ENCODE assay signal across 28 cellular contexts in the genomic region with DNA sequence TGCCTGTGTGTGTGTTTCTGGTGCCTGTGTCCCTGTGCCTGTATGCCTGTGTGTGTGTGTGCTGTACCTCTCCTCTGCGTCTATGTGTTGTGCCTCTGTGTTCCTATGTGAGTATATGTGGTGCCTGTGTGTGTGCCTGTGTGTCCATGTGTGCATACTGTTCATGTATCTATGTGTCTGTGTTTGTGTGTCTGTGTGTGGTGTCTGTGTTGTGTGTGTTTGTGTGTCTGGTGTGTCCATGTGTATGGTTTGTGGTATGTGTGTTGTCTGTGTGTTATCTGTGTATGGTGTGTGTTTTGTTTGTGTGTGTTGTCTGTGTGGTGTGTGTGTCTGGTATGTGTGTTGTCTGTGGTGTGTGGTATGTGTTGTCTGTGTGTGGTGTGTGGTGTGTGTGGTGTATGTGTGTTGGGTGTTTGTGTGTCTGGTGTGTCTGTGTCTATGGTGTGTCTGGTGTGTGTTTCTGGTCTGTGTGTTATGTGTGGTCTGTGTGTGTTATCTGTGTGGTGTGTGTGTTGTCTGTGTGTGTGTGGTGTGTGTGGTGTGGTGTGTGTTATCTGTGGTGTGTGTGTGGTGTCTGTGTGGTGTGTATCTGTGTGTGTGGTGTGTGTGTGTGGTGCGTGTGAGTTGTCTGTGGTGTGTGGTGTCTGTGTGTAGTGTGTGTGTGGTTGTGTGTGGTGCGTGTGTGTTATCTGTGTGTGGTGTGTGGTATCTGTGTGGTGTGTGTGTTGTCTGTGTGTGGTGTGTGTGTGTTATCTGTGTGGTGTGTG. TPM values are rescaled to one million over a fixed set of nuclear protein-coding genes. Genes with fewer than 3 reads are reported as not detected.
A peak's percentile ranks its signal among the peaks of the same experiment; 100 is the strongest.
DNase-seq lines count a peak whose midpoint lies in the region; ATAC-seq, FAIRE-seq and TF ChIP-seq lines count a peak whose summit lies in the region.
"Had no signal": no experiment of that assay in that cellular context is flagged by ENCODE, and none has a peak within 500 bp of the region (broad histone marks: within the 10 kb centered on the region; RNA-seq: fewer than 3 reads in every experiment).

No MANE protein-coding gene starts in this region.

- FAIRE-seq in GM12892 (lab: Jason Lieb, UNC) (peak; percentile 92), GM12878 (lab: Jason Lieb, UNC) (peak; percentile 74)

- no TSS peak for BruUV-seq in GM12878 (replicated peaks; lab: Mats Ljungman, UMichigan)

- ATAC-seq in GM12878: no peak
- ATAC-seq: activated CD4-positive, alpha-beta T cell treated with anti-CD3 and anti-CD28 coated beads for 36 hours; activated naive CD8-positive, alpha-beta T cell treated with anti-CD3 and anti-CD28 coated beads, Interleukin-2, amount 50 U/mL, for 24 hours; lower lobe of right lung; natural killer cell treated with Interleukin-12 subunit alpha and Interleukin-12 subunit beta and Interleukin-15 and Interleukin-18, amount 100 ng/mL, for 72 hours; T-helper 17 cell had no signal

- H3K36me3 ChIP-seq in GM12878 (ENCODE audit: control insufficient read depth in 2 of 2, insufficient read depth in 2 of 2, low read length in 1 of 2): peaks cover 12 to 17% of the 10 kb centered on the region in 2 experiments; a peak in 3 of 4 replicates
- H3K36me3 ChIP-seq: ovary had no signal

- H3K4me3 ChIP-seq in GM12878: no peak overlapping the region
- H3K4me3 ChIP-seq: lower lobe of right lung, ovary, smooth muscle cell had no signal

- POLR2A ChIA-PET in GM12878 (lab: Charles Lee): no interaction called here

- no peak for TF ChIP-seq RAD21 in GM12878 (IDR thresholded peaks at IDR 0.05; ENCODE audit: insufficient read depth, low read depth, low read length)

- in situ Hi-C loops in GM12878 (cut with MboI): no loop called here

- TF ChIP-seq POLR2A in GM12892 (IDR thresholded peaks at IDR 0.05; ENCODE audit: low read depth, low read length) (no peak), GM12878 (IDR thresholded peaks at IDR 0.05; ENCODE audit: low read depth, low read length) (no peak)

- TF ChIP-seq EP300 in GM12878 (IDR thresholded peaks at IDR 0.05; ENCODE audit: borderline replicate concordance in 1 of 2, control insufficient read depth in 1 of 2, low read depth in 2 of 2, low read length in 2 of 2): no peak

- no peaks in the 10 kb centered on the region for H3K9me3 ChIP-seq in GM12878 (replicated peaks; ENCODE audit: control insufficient read depth, insufficient read depth, low read length)
- H3K9me3 ChIP-seq: lower lobe of right lung, ovary, SK-N-SH had no signal

- H3K4me1 ChIP-seq in GM12878 (ENCODE audit: control insufficient read depth, insufficient read depth, low read length): no peaks in the 10 kb centered on the region
- H3K4me1 ChIP-seq: lower lobe of right lung had no signal

- no peak for TF ChIP-seq CTCF in GM12878 (IDR thresholded peaks at IDR 0.05 in 2 of 3, conservative IDR thresholded peaks at IDR 0.05 in 1 of 3; ENCODE audit: control insufficient read depth in 2 of 3, extremely low read depth in 1 of 3, insufficient read depth in 1 of 3, low read depth in 3 of 3, low read length in 3 of 3)

- WGBS in GM12878 (ENCODE audit: insufficient coverage, insufficient replicate concordance, low lambda C conversion rate, missing lambda C conversion rate): 92% methylated on average over 2 of the region's 3 CpGs

- intact Hi-C loops in GM12878 (cut with micrococcal nuclease; ENCODE audit: unreplicated experiment): no loop called here

- no peak overlapping the region for H3K9ac ChIP-seq in GM12878 (ENCODE audit: control insufficient read depth, insufficient read depth, low read length)
- H3K9ac ChIP-seq: SK-N-SH had no signal

- no peaks in the 10 kb centered on the region for H3K27me3 ChIP-seq in GM12878 (replicated peaks in 1 of 2; ENCODE audit: control insufficient read depth in 2 of 2, insufficient read depth in 2 of 2, low read length in 1 of 2)
- H3K27me3 ChIP-seq: ovary had no signal

- no peaks in the 10 kb centered on the region for H4K20me1 ChIP-seq in GM12878 (ENCODE audit: control insufficient read depth, insufficient read depth)

- H3K79me2 ChIP-seq in GM12878 (ENCODE audit: control insufficient read depth, insufficient read depth, low read length): no peaks in the 10 kb centered on the region

- no peak overlapping the region for H3K27ac ChIP-seq in GM12878 (ENCODE audit: control insufficient read depth, insufficient read depth)
- H3K27ac ChIP-seq: epithelial cell of prostate, lower lobe of right lung, ovary had no signal

- RAD21 ChIA-PET in GM12878 (lab: Charles Lee; ENCODE audit: unreplicated experiment): no interaction called here

- SMC1A ChIA-PET in GM12878 (lab: Charles Lee; ENCODE audit: uncharacterized antibody, unreplicated experiment): no interaction called here

- CTCF ChIA-PET in GM12878 (lab: Yijun Ruan, JAX): no interaction called here

- H2AFZ ChIP-seq in GM12878 (ENCODE audit: control insufficient read depth, low read depth, low read length): no peak overlapping the region

- H3K4me2 ChIP-seq in GM12878 (ENCODE audit: control insufficient read depth, insufficient read depth): no peak overlapping the region
- H3K4me2 ChIP-seq: SK-N-SH, smooth muscle cell had no signal

- DNase-seq in GM12892 (ENCODE audit: insufficient read length) (no peak), GM12878 (ENCODE audit: low read depth, low spot score) (no peak), SK-N-DZ (ENCODE audit: low spot score) (no peak)
- no peak for DNase-seq in stimulated activated naive CD4-positive, alpha-beta T cell (lab: John Stamatoyannopoulos, UW)
- DNase-seq: activated CD4-positive, alpha-beta T cell treated with anti-CD3 and anti-CD28 coated beads for 36 hours; activated gamma-delta T cell; activated naive CD8-positive, alpha-beta T cell treated with anti-CD3 and anti-CD28 coated beads, Interleukin-2, amount 50 U/mL, for 24 hours; HFFc6; lower lobe of right lung; NCI-H1105; NCI-H2029; NCI-H226; NCI-H748 treated with DMSO at 0.1 percent for 48 hours; ovary; retina; RPMI8226; SK-N-SH; stimulated activated CD4-positive, alpha-beta T cell treated with anti-CD3 and anti-CD28 coated beads, Interleukin-2, amount 100 ng/mL, for 24 hours; substantia nigra; T-helper 17 cell had no signal

RNA-seq across cellular contexts. Expression of a gene that starts 20.4 kb away (rescaled TPM):
- polyA plus RNA-seq in GM12892 (2012; ENCODE audit: missing spikeins): 15.9 TPM
- total RNA-seq in GM12878 (2013; cell fraction: nucleolus; rRNA removed): 21.3 and 24.7 TPM in 2 replicates
- total RNA-seq in GM12878 (2014; rRNA removed) (33.7 and 36.5 TPM in 2 replicates), GM12878 (2014; rRNA removed; fragmentation: Illumina TruSeq; extraction: Trizol) (19.0 and 20.5 TPM in 2 replicates), GM12878 (2021) (56.8 and 56.9 TPM in 2 replicates)
- polyA plus RNA-seq in GM12878 (2011; ENCODE audit: low read depth): 8.1 TPM
- polyA plus RNA-seq in GM12878 (2011; rRNA removed) (9.8 and 19.5 TPM in 2 replicates), GM12878 (2014; fragmentation: Illumina TruSeq; extraction: Trizol) (8.2 and 16.9 TPM in 2 replicates), GM12878 (2014; fragmentation: Nextera tagmentation; extraction: Ambion mirVana) (under 1 TPM; 0.16 to 0.60 TPM), GM12878 (2014; rRNA removed) (40.2 and 52.5 TPM in 2 replicates), GM12878 (2016; fragmentation: Nextera tagmentation; extraction: Ambion mirVana) (10 to 100 TPM; 30.0 to 39.3 TPM)
- 18.4 and 22.7 TPM in 2 replicates for polyA plus RNA-seq in GM12878 (2011; cell fraction: cytosol; rRNA removed)
- 32.9 and 51.3 TPM in 2 replicates for polyA plus RNA-seq in GM12878 (2011; cell fraction: nucleus; rRNA removed)
- polyA plus RNA-seq in GM12878 (2012): 28.7 and 30.2 TPM in 2 replicates
- 7.6 and 11.9 TPM in 2 replicates for polyA minus RNA-seq in GM12878 (2011; rRNA and poly(A)+ RNA removed)
- polyA minus RNA-seq in GM12878 (2011; cell fraction: cytosol; rRNA and poly(A)+ RNA removed): 10.6 and 12.3 TPM in 2 replicates
- 4.7 and 9.2 TPM in 2 replicates for polyA minus RNA-seq in GM12878 (2011; cell fraction: nucleus; rRNA and poly(A)+ RNA removed)
- 65.8 and 106 TPM in 2 replicates for polyA plus RNA-seq in SK-N-DZ (2014; cell fraction: cytosol; rRNA removed)
- polyA plus RNA-seq in SK-N-DZ (2014; cell fraction: nucleus; rRNA removed): 127 and 128 TPM in 2 replicates

RNA-seq across cellular contexts. Expression of a gene that starts 25.8 kb away (rescaled TPM):
- 0.51 TPM for polyA plus RNA-seq in GM12892 (2012; ENCODE audit: missing spikeins)
- total RNA-seq in GM12878 (2013; cell fraction: nucleolus; rRNA removed): 0.07 and 0.15 TPM in 2 replicates
- total RNA-seq in GM12878 (2014; rRNA removed) (0.05 and 0.06 TPM in 2 replicates), GM12878 (2014; rRNA removed; fragmentation: Illumina TruSeq; extraction: Trizol) (0.04 and 0.05 TPM in 2 replicates), GM12878 (2021) (0.08 and 0.10 TPM in 2 replicates)
- polyA plus RNA-seq in GM12878 (2011; ENCODE audit: low read depth): 0.18 TPM
- polyA plus RNA-seq in GM12878 (2011; rRNA removed) (0.01 TPM in 2 replicates), GM12878 (2014; fragmentation: Illumina TruSeq; extraction: Trizol) (0.01 and 0.08 TPM in 2 replicates), GM12878 (2014; fragmentation: Nextera tagmentation; extraction: Ambion mirVana) (not detected), GM12878 (2014; rRNA removed) (0.04 and 0.14 TPM in 2 replicates), GM12878 (2016; fragmentation: Nextera tagmentation; extraction: Ambion mirVana) (under 1 TPM; 0.09 to 0.11 TPM)
- polyA plus RNA-seq in GM12878 (2011; cell fraction: cytosol; rRNA removed): 0.03 and 0.07 TPM in 2 replicates
- polyA plus RNA-seq in GM12878 (2011; cell fraction: nucleus; rRNA removed): 0.19 and 0.25 TPM in 2 replicates
- 0.48 and 0.69 TPM in 2 replicates for polyA plus RNA-seq in GM12878 (2012)
- not detected in 2 replicates for polyA minus RNA-seq in GM12878 (2011; rRNA and poly(A)+ RNA removed)
- not detected in 2 replicates for polyA minus RNA-seq in GM12878 (2011; cell fraction: cytosol; rRNA and poly(A)+ RNA removed)
- polyA minus RNA-seq in GM12878 (2011; cell fraction: nucleus; rRNA and poly(A)+ RNA removed): 0.10 TPM in 1 of 2 replicates, not detected in the other
- 0.01 and 0.07 TPM in 2 replicates for polyA plus RNA-seq in SK-N-DZ (2014; cell fraction: cytosol; rRNA removed)
- polyA plus RNA-seq in SK-N-DZ (2014; cell fraction: nucleus; rRNA removed): 0.08 and 0.15 TPM in 2 replicates
- total RNA-seq: activated CD4-positive, alpha-beta T cell treated with anti-CD3 and anti-CD28 coated beads for 36 hours; CD4-positive, alpha-beta T cell; HFFc6; natural killer cell treated with Interleukin-12 subunit alpha and Interleukin-12 subunit beta and Interleukin-15 and Interleukin-18, amount 100 ng/mL, for 72 hours; smooth muscle cell; T-helper 17 cell had no signal

RNA-seq across cellular contexts. Expression of a gene that starts 34.9 kb away (rescaled TPM):
- polyA plus RNA-seq in GM12892 (2012; ENCODE audit: missing spikeins): 16.7 TPM
- total RNA-seq in GM12878 (2013; cell fraction: nucleolus; rRNA removed): 19.1 TPM in 2 replicates
- total RNA-seq in GM12878 (2014; rRNA removed) (20.5 and 34.8 TPM in 2 replicates), GM12878 (2014; rRNA removed; fragmentation: Illumina TruSeq; extraction: Trizol) (13.1 and 17.3 TPM in 2 replicates), GM12878 (2021) (49.1 and 50.8 TPM in 2 replicates)
- polyA plus RNA-seq in GM12878 (2011; ENCODE audit: low read depth): 19.4 TPM
- polyA plus RNA-seq in GM12878 (2011; rRNA removed) (15.2 and 29.5 TPM in 2 replicates), GM12878 (2014; fragmentation: Illumina TruSeq; extraction: Trizol) (2.1 and 7.0 TPM in 2 replicates), GM12878 (2014; fragmentation: Nextera tagmentation; extraction: Ambion mirVana) (1 to 10 TPM in 1 of 2 experiments, under 1 TPM in 1; 0.47 to 2.1 TPM), GM12878 (2014; rRNA removed) (38.7 and 49.7 TPM in 2 replicates), GM12878 (2016; fragmentation: Nextera tagmentation; extraction: Ambion mirVana) (1 to 10 TPM; 6.6 to 8.6 TPM)
- 45.4 and 63.7 TPM in 2 replicates for polyA plus RNA-seq in GM12878 (2011; cell fraction: cytosol; rRNA removed)
- 53.6 and 53.9 TPM in 2 replicates for polyA plus RNA-seq in GM12878 (2011; cell fraction: nucleus; rRNA removed)
- 47.6 and 50.6 TPM in 2 replicates for polyA plus RNA-seq in GM12878 (2012)
- polyA minus RNA-seq in GM12878 (2011; rRNA and poly(A)+ RNA removed): 17.4 and 37.1 TPM in 2 replicates
- 17.5 and 19.0 TPM in 2 replicates for polyA minus RNA-seq in GM12878 (2011; cell fraction: cytosol; rRNA and poly(A)+ RNA removed)
- polyA minus RNA-seq in GM12878 (2011; cell fraction: nucleus; rRNA and poly(A)+ RNA removed): 7.5 and 9.8 TPM in 2 replicates
- 45.3 and 50.1 TPM in 2 replicates for polyA plus RNA-seq in SK-N-DZ (2014; cell fraction: cytosol; rRNA removed)
- polyA plus RNA-seq in SK-N-DZ (2014; cell fraction: nucleus; rRNA removed): 41.8 and 100 TPM in 2 replicates

RNA-seq across cellular contexts. Expression of a gene that starts 42.5 kb away (rescaled TPM):
- polyA plus RNA-seq in GM12892 (2012; ENCODE audit: missing spikeins): 0.32 TPM
- total RNA-seq in GM12878 (2013; cell fraction: nucleolus; rRNA removed): 0.39 and 0.79 TPM in 2 replicates
- total RNA-seq in GM12878 (2014; rRNA removed) (not detected in 2 replicates), GM12878 (2014; rRNA removed; fragmentation: Illumina TruSeq; extraction: Trizol) (not detected in 2 replicates), GM12878 (2021) (0.11 and 0.15 TPM in 2 replicates)
- not detected for polyA plus RNA-seq in GM12878 (2011; ENCODE audit: low read depth)
- polyA plus RNA-seq in GM12878 (2011; rRNA removed) (0.20 and 0.33 TPM in 2 replicates), GM12878 (2014; fragmentation: Illumina TruSeq; extraction: Trizol) (not detected in 2 replicates), GM12878 (2014; fragmentation: Nextera tagmentation; extraction: Ambion mirVana) (not detected), GM12878 (2014; rRNA removed) (not detected in 2 replicates), GM12878 (2016; fragmentation: Nextera tagmentation; extraction: Ambion mirVana) (not detected)
- polyA plus RNA-seq in GM12878 (2011; cell fraction: cytosol; rRNA removed): 0.21 and 0.28 TPM in 2 replicates
- polyA plus RNA-seq in GM12878 (2011; cell fraction: nucleus; rRNA removed): 0.58 and 0.69 TPM in 2 replicates
- polyA plus RNA-seq in GM12878 (2012): 0.14 and 0.26 TPM in 2 replicates
- 0.36 TPM in 1 of 2 replicates, not detected in the other for polyA minus RNA-seq in GM12878 (2011; rRNA and poly(A)+ RNA removed)
- not detected in 2 replicates for polyA minus RNA-seq in GM12878 (2011; cell fraction: cytosol; rRNA and poly(A)+ RNA removed)
- 0.36 TPM in 1 of 2 replicates, not detected in the other for polyA minus RNA-seq in GM12878 (2011; cell fraction: nucleus; rRNA and poly(A)+ RNA removed)
- polyA plus RNA-seq in SK-N-DZ (2014; cell fraction: cytosol; rRNA removed): 0.60 and 0.77 TPM in 2 replicates
- polyA plus RNA-seq in SK-N-DZ (2014; cell fraction: nucleus; rRNA removed): 2.4 and 3.9 TPM in 2 replicates
- total RNA-seq: A172; activated CD4-positive, alpha-beta T cell treated with anti-CD3 and anti-CD28 coated beads for 36 hours; chondrocyte; HFFc6; kidney epithelial cell; M059J; natural killer cell treated with Interleukin-12 subunit alpha and Interleukin-12 subunit beta and Interleukin-15 and Interleukin-18, amount 100 ng/mL, for 72 hours; smooth muscle cell; T-helper 17 cell had no signal
- polyA plus RNA-seq: smooth muscle cell had no signal

RNA-seq across cellular contexts. Expression of a gene that starts 47.3 kb away (rescaled TPM):
- polyA plus RNA-seq in GM12892 (2012; ENCODE audit: missing spikeins): 2.8 TPM
- total RNA-seq in GM12878 (2013; cell fraction: nucleolus; rRNA removed): 0.69 and 1.4 TPM in 2 replicates
- total RNA-seq in GM12878 (2014; rRNA removed): 0.44 and 0.62 TPM in 2 replicates
- total RNA-seq in GM12878 (2014; rRNA removed; fragmentation: Illumina TruSeq; extraction: Trizol): 0.51 and 0.63 TPM in 2 replicates
- total RNA-seq in GM12878 (2021): 1.1 and 1.2 TPM in 2 replicates
- polyA plus RNA-seq in GM12878 (2011; ENCODE audit: low read depth): 0.31 TPM
- polyA plus RNA-seq in GM12878 (2011; rRNA removed): 2.5 and 4.7 TPM in 2 replicates
- 6.4 and 7.8 TPM in 2 replicates for polyA plus RNA-seq in GM12878 (2011; cell fraction: cytosol; rRNA removed)
- 1.4 and 1.6 TPM in 2 replicates for polyA plus RNA-seq in GM12878 (2011; cell fraction: nucleus; rRNA removed)
- 0.89 and 0.93 TPM in 2 replicates for polyA plus RNA-seq in GM12878 (2012)
- 0.13 and 0.53 TPM in 2 replicates for polyA plus RNA-seq in GM12878 (2014; fragmentation: Illumina TruSeq; extraction: Trizol)
- polyA plus RNA-seq in GM12878 (2014; fragmentation: Nextera tagmentation; extraction: Ambion mirVana): under 1 TPM; 0.29 to 0.31 TPM
- polyA plus RNA-seq in GM12878 (2014; rRNA removed): 1.0 and 1.6 TPM in 2 replicates
- polyA plus RNA-seq in GM12878 (2016; fragmentation: Nextera tagmentation; extraction: Ambion mirVana): under 1 TPM; 0.43 TPM
- polyA minus RNA-seq in GM12878 (2011; rRNA and poly(A)+ RNA removed): 1.8 and 4.3 TPM in 2 replicates
- polyA minus RNA-seq in GM12878 (2011; cell fraction: cytosol; rRNA and poly(A)+ RNA removed): 1.5 and 1.7 TPM in 2 replicates
- 0.85 and 1.1 TPM in 2 replicates for polyA minus RNA-seq in GM12878 (2011; cell fraction: nucleus; rRNA and poly(A)+ RNA removed)
- not detected in 2 replicates for polyA plus RNA-seq in SK-N-DZ (2014; cell fraction: cytosol; rRNA removed)
- not detected in 2 replicates for polyA plus RNA-seq in SK-N-DZ (2014; cell fraction: nucleus; rRNA removed)
- total RNA-seq: CD4-positive, alpha-beta T cell; chondrocyte; HFFc6; smooth muscle cell had no signal
- polyA plus RNA-seq: smooth muscle cell had no signal
